10 cellular contexts compared by ENCODE assay signal in the genomic region with DNA sequence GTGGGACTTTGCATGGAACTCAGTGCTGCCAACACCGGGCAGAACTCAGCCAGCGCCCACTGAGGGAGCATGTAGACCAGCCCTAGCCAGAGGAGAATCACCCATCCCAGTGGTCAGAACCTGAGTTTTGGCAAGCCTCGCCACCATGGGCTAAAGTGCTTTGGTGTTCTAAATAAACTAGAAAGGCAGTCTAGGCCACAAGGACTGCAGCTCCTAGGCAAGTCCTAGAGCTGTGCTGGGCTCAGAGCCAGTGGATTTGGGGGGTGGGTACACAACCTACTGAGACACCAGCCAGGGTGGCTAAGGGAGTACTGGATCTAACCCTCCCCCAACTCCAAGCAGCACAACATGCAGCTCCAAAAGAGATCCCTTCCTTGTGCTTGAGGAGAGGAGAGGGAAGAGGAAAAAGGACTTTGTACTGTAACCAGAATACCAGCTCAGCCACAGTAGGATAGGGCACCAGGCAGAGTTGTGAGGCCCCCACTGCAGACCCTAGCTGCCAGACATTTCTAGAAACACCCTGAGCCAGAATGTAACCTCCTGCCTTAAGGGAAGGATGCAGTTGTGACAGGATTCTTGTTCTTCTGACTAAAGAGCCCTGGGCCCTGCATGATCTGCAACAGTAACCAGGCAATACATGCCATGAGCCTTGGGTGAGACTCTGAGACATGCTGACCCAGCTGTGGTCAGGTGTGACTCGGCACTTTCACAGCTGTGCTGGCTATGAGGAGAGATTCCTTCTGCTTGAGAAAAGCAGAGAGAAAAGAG. TPM values are rescaled to one million over a fixed set of nuclear protein-coding genes. Genes with fewer than 3 reads are reported as not detected.
DNase-seq lines count a peak whose midpoint lies in the region; ATAC-seq lines count a peak whose summit lies in the region.
"Had no signal": no experiment of that assay in that cellular context is flagged by ENCODE, and none has a peak within 500 bp of the region (broad histone marks: within the 10 kb centered on the region; RNA-seq: fewer than 3 reads in every experiment).

No MANE protein-coding gene starts in this region.

- ATAC-seq in GM19455 (IDR thresholded peaks at IDR 0.05; ENCODE audit: unreplicated experiment) (peak; percentile 63), HG03460 (IDR thresholded peaks at IDR 0.05; ENCODE audit: unreplicated experiment) (peak; percentile 48)

- peak; percentile 59 for DNase-seq in A172 (ENCODE audit: low spot score)
- DNase-seq in dermis blood vessel endothelial cell: peak; percentile 19
- no peak for DNase-seq in ecto neural progenitor cell (ENCODE audit: low spot score)
- DNase-seq in NCI-H1417 (lab: John Stamatoyannopoulos, UW): no peak
- no peak for DNase-seq in central memory CD4-positive, alpha-beta T cell
- DNase-seq in SIG-M5 treated with dmso at 0.1 percent for 504 hours (lab: John Stamatoyannopoulos, UW; ENCODE audit: unreplicated experiment): no peak
- DNase-seq: CD4-positive, CD25-positive, alpha-beta regulatory T cell; right lobe of liver had no signal

RNA-seq across cellular contexts. Expression of gene GSDME, which starts 24.4 kb away (rescaled TPM):
- 39.0 and 43.0 TPM in 2 replicates for total RNA-seq in A172 (2014; rRNA removed; shearing (Covaris generic))
- total RNA-seq in dermis blood vessel endothelial cell: 13.3 and 17.7 TPM in 2 replicates
- total RNA-seq: CD4-positive, CD25-positive, alpha-beta regulatory T cell had no signal

Comparison
In these comparisons a context has a peak if more than half of its experiments do, and no peak if none do; other contexts are left out.
1. DNase-seq: peak in A172 (single experiment) and dermis blood vessel endothelial cell (single experiment); none in ecto neural progenitor cell (single experiment), NCI-H1417 (0 of 3), central memory CD4-positive, alpha-beta T cell (single experiment) and SIG-M5 treated with dmso at 0.1 percent for 504 hours (single experiment).